ENCODE assay signal across 31 cellular contexts in the genomic region with DNA sequence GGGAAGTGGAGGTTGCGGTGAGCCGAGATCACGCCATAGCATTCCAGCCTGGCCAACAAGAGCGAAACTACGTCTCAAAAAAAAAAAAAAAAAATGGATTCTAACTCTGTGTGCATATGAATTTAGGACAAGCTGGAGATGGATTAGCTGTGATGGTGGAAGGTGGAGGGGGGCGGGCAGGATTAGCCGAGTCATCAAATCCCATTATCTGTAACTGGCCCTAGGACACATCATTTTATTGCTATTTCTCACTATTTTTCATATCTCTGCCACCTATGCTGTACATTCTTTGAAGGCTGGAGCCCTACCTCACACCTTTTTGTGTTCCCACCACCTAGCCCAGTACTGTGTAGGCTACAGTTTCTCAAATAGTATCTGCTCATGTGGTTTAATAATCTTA. TPM values are rescaled to one million over a fixed set of nuclear protein-coding genes. Genes with fewer than 3 reads are reported as not detected.
"Had no signal": no experiment of that assay in that cellular context is flagged by ENCODE, and none has a peak within 500 bp of the region (broad histone marks: within the 10 kb centered on the region; RNA-seq: fewer than 3 reads in every experiment).

No MANE protein-coding gene starts in this region.

- H3K4me3 ChIP-seq: ascending aorta, cardiac muscle cell had no signal

- H3K27ac ChIP-seq: ascending aorta, cardiac muscle cell, VCaP had no signal

- ATAC-seq: activated CD4-positive, alpha-beta T cell treated with anti-CD3 and anti-CD28 coated beads for 36 hours; activated CD8-positive, alpha-beta memory T cell treated with anti-CD3 and anti-CD28 coated beads, Interleukin-2, amount 10 ng/mL, durations not matched to agents 7 days and 5 days; activated CD8-positive, alpha-beta T cell treated with anti-CD3 and anti-CD28 coated beads, Interleukin-2, amount 10 ng/mL, durations not matched to agents 7 days and 5 days; activated naive CD8-positive, alpha-beta T cell treated with anti-CD3 and anti-CD28 coated beads, Interleukin-2, amount 50 U/mL, for 24 hours had no signal

- H3K4me1 ChIP-seq: ascending aorta had no signal

- H3K36me3 ChIP-seq: ascending aorta, cardiac muscle cell had no signal

- H3K9me3 ChIP-seq: ascending aorta had no signal

- DNase-seq: activated B cell treated with CpG ODN at 0.5 μM for 24 hours; activated CD4-positive, alpha-beta memory T cell treated with anti-CD3 and anti-CD28 coated beads, Interleukin-2, amount 10 ng/mL, durations not matched to agents 7 days and 5 days; activated CD4-positive, alpha-beta T cell treated with anti-CD3 and anti-CD28 coated beads for 36 hours; activated CD4-positive, alpha-beta T cell treated with anti-CD3 and anti-CD28 coated beads for 48 hours; activated CD4-positive, alpha-beta T cell treated with anti-CD3 and anti-CD28 coated beads, Interleukin-2, amount 10 ng/mL, durations not matched to agents 7 days and 5 days; activated CD4-positive, alpha-beta T cell treated with anti-CD3 and anti-CD28 coated beads, Interleukin-2, amount 50 U/mL, for 48 hours; activated CD4-positive, CD25-positive, alpha-beta regulatory T cell treated with anti-CD3 and anti-CD28 coated beads, Interleukin-2, amount 50 U/mL, for 72 hours; activated CD8-positive, alpha-beta memory T cell treated with anti-CD3 and anti-CD28 coated beads, Interleukin-2, amount 10 ng/mL, durations not matched to agents 7 days and 5 days; activated CD8-positive, alpha-beta memory T cell treated with anti-CD3 and anti-CD28 coated beads, Interleukin-2, amount 50 U/mL, for 48 hours; activated CD8-positive, alpha-beta T cell treated with anti-CD3 and anti-CD28 coated beads, Interleukin-2, amount 10 ng/mL, durations not matched to agents 7 days and 5 days; activated effector memory CD4-positive, alpha-beta T cell treated with Interleukin-2 at 50 U/mL for 16 hours; activated gamma-delta T cell; activated naive CD4-positive, alpha-beta T cell treated with anti-CD3 and anti-CD28 coated beads, Interleukin-2, amount 10 ng/mL, durations not matched to agents 7 days and 5 days; activated naive CD4-positive, alpha-beta T cell treated with Interleukin-2 at 50 U/mL for 16 hours; activated naive CD8-positive, alpha-beta T cell treated with anti-CD3 and anti-CD28 coated beads, Interleukin-2, amount 10 ng/mL, durations not matched to agents 7 days and 5 days; activated naive CD8-positive, alpha-beta T cell treated with anti-CD3 and anti-CD28 coated beads, Interleukin-2, amount 50 U/mL, for 24 hours; activated T-cell treated with anti-CD3 and anti-CD28 coated beads, Interleukin-2, amount 50 U/mL, for 24 hours; activated T-cell treated with anti-CD3 and anti-CD28 coated beads, Interleukin-2, amount 50 U/mL, for 48 hours; amygdala; anterior cingulate cortex; central memory CD4-positive, alpha-beta T cell; T-helper 2 cell; T-helper 9 cell had no signal

- FAIRE-seq: bronchial epithelial cell, colon, TTC549 had no signal

- H3K27me3 ChIP-seq: ascending aorta had no signal

RNA-seq across cellular contexts. Expression of a gene that starts 7.3 kb away (rescaled TPM):
- total RNA-seq: activated B cell treated with CpG ODN at 0.5 μM for 24 hours; activated CD4-positive, alpha-beta memory T cell treated with anti-CD3 and anti-CD28 coated beads, Interleukin-2, amount 10 ng/mL, durations not matched to agents 7 days and 5 days; activated CD4-positive, alpha-beta T cell treated with anti-CD3 and anti-CD28 coated beads for 36 hours; activated CD4-positive, alpha-beta T cell treated with anti-CD3 and anti-CD28 coated beads, Interleukin-2, amount 10 ng/mL, durations not matched to agents 7 days and 5 days; activated CD8-positive, alpha-beta memory T cell treated with anti-CD3 and anti-CD28 coated beads, Interleukin-2, amount 10 ng/mL, durations not matched to agents 7 days and 5 days; activated CD8-positive, alpha-beta T cell treated with anti-CD3 and anti-CD28 coated beads, Interleukin-2, amount 10 ng/mL, durations not matched to agents 7 days and 5 days; activated naive CD8-positive, alpha-beta T cell treated with anti-CD3 and anti-CD28 coated beads, Interleukin-2, amount 10 ng/mL, durations not matched to agents 7 days and 5 days; activated T-helper 2 cell treated with anti-CD3 and anti-CD28 coated beads, Interferon-gamma antibody, Interleukin-2, Interleukin-4, amounts not matched to agents 10 μg/mL and 5 μg/mL and 100 μg/mL, durations not matched to agents 14 hours and 24 hours and 36 hours; ascending aorta; bronchial epithelial cell had no signal

RNA-seq across cellular contexts. Expression of a gene that starts 32.8 kb away (rescaled TPM):
- total RNA-seq: activated B cell treated with CpG ODN at 0.5 μM for 24 hours; activated CD4-positive, alpha-beta memory T cell treated with anti-CD3 and anti-CD28 coated beads, Interleukin-2, amount 10 ng/mL, durations not matched to agents 7 days and 5 days; activated CD4-positive, alpha-beta T cell treated with anti-CD3 and anti-CD28 coated beads for 36 hours; activated CD4-positive, alpha-beta T cell treated with anti-CD3 and anti-CD28 coated beads, Interleukin-2, amount 10 ng/mL, durations not matched to agents 7 days and 5 days; activated CD8-positive, alpha-beta memory T cell treated with anti-CD3 and anti-CD28 coated beads, Interleukin-2, amount 10 ng/mL, durations not matched to agents 7 days and 5 days; activated CD8-positive, alpha-beta T cell treated with anti-CD3 and anti-CD28 coated beads, Interleukin-2, amount 10 ng/mL, durations not matched to agents 7 days and 5 days; activated naive CD8-positive, alpha-beta T cell treated with anti-CD3 and anti-CD28 coated beads, Interleukin-2, amount 10 ng/mL, durations not matched to agents 7 days and 5 days; activated T-helper 2 cell treated with anti-CD3 and anti-CD28 coated beads, Interferon-gamma antibody, Interleukin-2, Interleukin-4, amounts not matched to agents 10 μg/mL and 5 μg/mL and 100 μg/mL, durations not matched to agents 14 hours and 24 hours and 36 hours; ascending aorta; bronchial epithelial cell; cardiac muscle cell; cerebellum had no signal
- polyA plus RNA-seq: cardiac muscle cell had no signal

RNA-seq across cellular contexts. Expression of a gene that starts 41.1 kb away (rescaled TPM):
- total RNA-seq: activated B cell treated with CpG ODN at 0.5 μM for 24 hours; activated CD4-positive, alpha-beta memory T cell treated with anti-CD3 and anti-CD28 coated beads, Interleukin-2, amount 10 ng/mL, durations not matched to agents 7 days and 5 days; activated CD4-positive, alpha-beta T cell treated with anti-CD3 and anti-CD28 coated beads for 36 hours; activated CD4-positive, alpha-beta T cell treated with anti-CD3 and anti-CD28 coated beads, Interleukin-2, amount 10 ng/mL, durations not matched to agents 7 days and 5 days; activated CD8-positive, alpha-beta memory T cell treated with anti-CD3 and anti-CD28 coated beads, Interleukin-2, amount 10 ng/mL, durations not matched to agents 7 days and 5 days; activated CD8-positive, alpha-beta T cell treated with anti-CD3 and anti-CD28 coated beads, Interleukin-2, amount 10 ng/mL, durations not matched to agents 7 days and 5 days; activated naive CD8-positive, alpha-beta T cell treated with anti-CD3 and anti-CD28 coated beads, Interleukin-2, amount 10 ng/mL, durations not matched to agents 7 days and 5 days; activated T-helper 2 cell treated with anti-CD3 and anti-CD28 coated beads, Interferon-gamma antibody, Interleukin-2, Interleukin-4, amounts not matched to agents 10 μg/mL and 5 μg/mL and 100 μg/mL, durations not matched to agents 14 hours and 24 hours and 36 hours; ascending aorta; bronchial epithelial cell; cardiac muscle cell; cerebellum had no signal
- polyA plus RNA-seq: cardiac muscle cell had no signal
